ENCODE assay signal across 1 cellular context in genomic region chr14:103519043-103519836, GRCh38.
A peak's percentile ranks its signal among the peaks of the same experiment; 100 is the strongest.
TF ChIP-seq lines count a peak whose summit lies in the region.

No MANE protein-coding gene starts in this region.

TF ChIP-seq in K562, 482 proteins besides CTCF, POLR2A, EP300 and RAD21 (continued from another document and continues in another):
- TF ChIP-seq, protein P1, sequence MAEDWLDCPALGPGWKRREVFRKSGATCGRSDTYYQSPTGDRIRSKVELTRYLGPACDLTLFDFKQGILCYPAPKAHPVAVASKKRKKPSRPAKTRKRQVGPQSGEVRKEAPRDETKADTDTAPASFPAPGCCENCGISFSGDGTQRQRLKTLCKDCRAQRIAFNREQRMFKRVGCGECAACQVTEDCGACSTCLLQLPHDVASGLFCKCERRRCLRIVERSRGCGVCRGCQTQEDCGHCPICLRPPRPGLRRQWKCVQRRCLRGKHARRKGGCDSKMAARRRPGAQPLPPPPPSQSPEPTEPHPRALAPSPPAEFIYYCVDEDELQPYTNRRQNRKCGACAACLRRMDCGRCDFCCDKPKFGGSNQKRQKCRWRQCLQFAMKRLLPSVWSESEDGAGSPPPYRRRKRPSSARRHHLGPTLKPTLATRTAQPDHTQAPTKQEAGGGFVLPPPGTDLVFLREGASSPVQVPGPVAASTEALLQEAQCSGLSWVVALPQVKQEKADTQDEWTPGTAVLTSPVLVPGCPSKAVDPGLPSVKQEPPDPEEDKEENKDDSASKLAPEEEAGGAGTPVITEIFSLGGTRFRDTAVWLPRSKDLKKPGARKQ (CRISPR knock-in tag; IDR thresholded peaks at IDR 0.05), result no peak
- TF ChIP-seq KHSRP (IDR thresholded peaks at IDR 0.05) (no peak), OTX1 (CRISPR knock-in tag; IDR thresholded peaks at IDR 0.05) (no peak), ZNF76 (CRISPR knock-in tag; IDR thresholded peaks at IDR 0.05; ENCODE audit: borderline replicate concordance) (no peak), CHD1 (IDR thresholded peaks at IDR 0.05; ENCODE audit: low read length) (no peak), MAFF (IDR thresholded peaks at IDR 0.05; ENCODE audit: low read length) (no peak), SNRNP70 (optimal IDR thresholded peaks at IDR 0.05; ENCODE audit: low read depth, low read length) (no peak), RBFOX2 (IDR thresholded peaks at IDR 0.05; ENCODE audit: low read depth, low read length) (no peak), NFE2 (IDR thresholded peaks at IDR 0.05; ENCODE audit: low read depth) (no peak), STAT6 (CRISPR knock-in tag; IDR thresholded peaks at IDR 0.05) (no peak), ZNF766 (CRISPR knock-in tag; conservative IDR thresholded peaks at IDR 0.05) (no peak), ZFPM2 (CRISPR knock-in tag; IDR thresholded peaks at IDR 0.05) (no peak), FOXA1 (IDR thresholded peaks at IDR 0.05; ENCODE audit: borderline replicate concordance) (no peak), JUND (IDR thresholded peaks at IDR 0.05; ENCODE audit: borderline replicate concordance, low read depth, low read length) (no peak), JUND (tag; IDR thresholded peaks at IDR 0.05; ENCODE audit: borderline replicate concordance, low read depth, low read length) (no peak), RREB1 (CRISPR knock-in tag; IDR thresholded peaks at IDR 0.05) (no peak), VEZF1 (CRISPR knock-in tag; IDR thresholded peaks at IDR 0.05) (peak; percentile 51; the same call in 1 of the 2 replicates), GTF2F1 (IDR thresholded peaks at IDR 0.05; ENCODE audit: low read depth, low read length) (no peak), SMAD4 (CRISPR knock-in tag; conservative IDR thresholded peaks at IDR 0.05) (no peak), ARHGAP35 (IDR thresholded peaks at IDR 0.05; ENCODE audit: partially characterized antibody) (no peak), HMGN3 (IDR thresholded peaks at IDR 0.05; ENCODE audit: borderline replicate concordance, extremely low read depth, insufficient read length, low read depth, low read length) (no peak)
- TF ChIP-seq, protein P2, sequence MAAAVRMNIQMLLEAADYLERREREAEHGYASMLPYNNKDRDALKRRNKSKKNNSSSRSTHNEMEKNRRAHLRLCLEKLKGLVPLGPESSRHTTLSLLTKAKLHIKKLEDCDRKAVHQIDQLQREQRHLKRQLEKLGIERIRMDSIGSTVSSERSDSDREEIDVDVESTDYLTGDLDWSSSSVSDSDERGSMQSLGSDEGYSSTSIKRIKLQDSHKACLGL (CRISPR knock-in tag; IDR thresholded peaks at IDR 0.05; ENCODE audit: borderline replicate concordance, poor library complexity, severe bottlenecking), result no peak
- TF ChIP-seq, protein P3, sequence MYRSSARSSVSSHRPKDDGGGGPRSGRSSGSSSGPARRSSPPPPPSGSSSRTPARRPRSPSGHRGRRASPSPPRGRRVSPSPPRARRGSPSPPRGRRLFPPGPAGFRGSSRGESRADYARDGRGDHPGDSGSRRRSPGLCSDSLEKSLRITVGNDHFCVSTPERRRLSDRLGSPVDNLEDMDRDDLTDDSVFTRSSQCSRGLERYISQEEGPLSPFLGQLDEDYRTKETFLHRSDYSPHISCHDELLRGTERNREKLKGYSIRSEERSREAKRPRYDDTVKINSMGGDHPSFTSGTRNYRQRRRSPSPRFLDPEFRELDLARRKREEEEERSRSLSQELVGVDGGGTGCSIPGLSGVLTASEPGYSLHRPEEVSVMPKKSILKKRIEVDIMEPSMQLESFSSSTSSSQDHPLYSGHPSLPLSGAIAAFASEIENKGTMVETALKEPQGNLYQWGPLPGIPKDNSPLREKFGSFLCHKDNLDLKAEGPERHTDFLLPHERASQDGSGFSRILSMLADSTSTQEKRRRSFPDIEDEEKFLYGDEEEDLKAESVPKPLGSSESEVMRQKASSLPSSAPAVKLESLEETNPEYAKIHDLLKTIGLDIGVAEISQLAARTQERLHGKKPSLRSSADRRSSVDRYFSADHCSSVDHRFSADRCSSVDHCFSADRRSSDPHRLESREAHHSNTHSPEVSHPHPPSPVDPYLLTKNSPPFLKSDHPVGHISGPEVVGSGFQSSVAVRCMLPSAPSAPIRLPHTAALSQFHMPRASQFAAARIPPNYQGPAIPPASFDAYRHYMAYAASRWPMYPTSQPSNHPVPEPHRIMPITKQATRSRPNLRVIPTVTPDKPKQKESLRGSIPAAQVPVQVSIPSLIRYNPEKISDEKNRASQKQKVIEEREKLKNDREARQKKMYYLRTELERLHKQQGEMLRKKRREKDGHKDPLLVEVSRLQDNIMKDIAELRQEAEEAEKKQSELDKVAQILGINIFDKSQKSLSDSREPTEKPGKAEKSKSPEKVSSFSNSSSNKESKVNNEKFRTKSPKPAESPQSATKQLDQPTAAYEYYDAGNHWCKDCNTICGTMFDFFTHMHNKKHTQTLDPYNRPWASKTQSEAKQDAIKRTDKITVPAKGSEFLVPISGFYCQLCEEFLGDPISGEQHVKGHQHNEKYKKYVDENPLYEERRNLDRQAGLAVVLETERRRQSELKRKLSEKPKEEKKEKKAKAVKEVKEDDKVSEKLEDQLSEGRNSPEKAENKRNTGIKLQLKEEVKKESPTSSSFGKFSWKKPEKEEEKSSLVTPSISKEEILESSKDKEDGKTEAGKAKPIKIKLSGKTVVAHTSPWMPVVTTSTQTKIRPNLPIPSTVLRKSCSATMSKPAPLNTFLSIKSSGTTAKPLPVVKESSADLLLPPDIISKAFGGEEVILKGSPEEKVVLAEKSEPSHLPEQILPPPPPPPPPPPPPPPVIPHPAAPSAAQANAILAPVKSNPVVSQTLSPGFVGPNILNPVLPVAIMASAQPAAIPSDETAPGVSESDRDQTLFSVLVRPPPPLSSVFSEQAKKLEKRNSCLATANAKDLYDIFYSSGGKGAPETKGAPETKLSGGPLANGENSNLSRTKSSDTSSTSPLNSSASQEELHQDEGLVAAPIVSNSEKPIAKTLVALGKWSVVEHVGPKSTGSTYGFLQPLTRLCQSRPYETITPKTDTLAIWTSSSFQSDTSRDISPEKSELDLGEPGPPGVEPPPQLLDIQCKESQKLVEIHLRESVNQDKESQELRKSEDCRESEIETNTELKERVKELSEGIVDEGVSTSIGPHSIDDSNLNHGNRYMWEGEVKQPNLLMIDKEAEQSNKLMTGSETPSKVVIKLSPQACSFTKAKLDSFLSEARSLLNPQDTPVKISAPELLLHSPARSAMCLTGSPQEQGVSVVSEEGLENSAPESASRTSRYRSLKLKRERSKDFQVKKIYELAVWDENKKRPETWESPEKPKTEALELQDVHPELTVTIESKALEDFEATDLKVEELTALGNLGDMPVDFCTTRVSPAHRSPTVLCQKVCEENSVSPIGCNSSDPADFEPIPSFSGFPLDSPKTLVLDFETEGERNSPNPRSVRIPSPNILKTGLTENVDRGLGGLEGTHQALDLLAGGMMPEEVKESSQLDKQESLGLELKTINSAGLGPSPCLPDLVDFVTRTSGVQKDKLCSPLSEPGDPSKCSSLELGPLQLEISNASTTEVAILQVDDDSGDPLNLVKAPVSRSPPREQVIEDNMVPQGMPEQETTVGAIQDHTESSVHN (IDR thresholded peaks at IDR 0.05; ENCODE audit: borderline replicate concordance in 1 of 2, low read depth in 1 of 2), result no peak
- TF ChIP-seq, protein P4, sequence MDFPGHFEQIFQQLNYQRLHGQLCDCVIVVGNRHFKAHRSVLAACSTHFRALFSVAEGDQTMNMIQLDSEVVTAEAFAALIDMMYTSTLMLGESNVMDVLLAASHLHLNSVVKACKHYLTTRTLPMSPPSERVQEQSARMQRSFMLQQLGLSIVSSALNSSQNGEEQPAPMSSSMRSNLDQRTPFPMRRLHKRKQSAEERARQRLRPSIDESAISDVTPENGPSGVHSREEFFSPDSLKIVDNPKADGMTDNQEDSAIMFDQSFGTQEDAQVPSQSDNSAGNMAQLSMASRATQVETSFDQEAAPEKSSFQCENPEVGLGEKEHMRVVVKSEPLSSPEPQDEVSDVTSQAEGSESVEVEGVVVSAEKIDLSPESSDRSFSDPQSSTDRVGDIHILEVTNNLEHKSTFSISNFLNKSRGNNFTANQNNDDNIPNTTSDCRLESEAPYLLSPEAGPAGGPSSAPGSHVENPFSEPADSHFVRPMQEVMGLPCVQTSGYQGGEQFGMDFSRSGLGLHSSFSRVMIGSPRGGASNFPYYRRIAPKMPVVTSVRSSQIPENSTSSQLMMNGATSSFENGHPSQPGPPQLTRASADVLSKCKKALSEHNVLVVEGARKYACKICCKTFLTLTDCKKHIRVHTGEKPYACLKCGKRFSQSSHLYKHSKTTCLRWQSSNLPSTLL (IDR thresholded peaks at IDR 0.05), result no peak
- TF ChIP-seq, protein P5, sequence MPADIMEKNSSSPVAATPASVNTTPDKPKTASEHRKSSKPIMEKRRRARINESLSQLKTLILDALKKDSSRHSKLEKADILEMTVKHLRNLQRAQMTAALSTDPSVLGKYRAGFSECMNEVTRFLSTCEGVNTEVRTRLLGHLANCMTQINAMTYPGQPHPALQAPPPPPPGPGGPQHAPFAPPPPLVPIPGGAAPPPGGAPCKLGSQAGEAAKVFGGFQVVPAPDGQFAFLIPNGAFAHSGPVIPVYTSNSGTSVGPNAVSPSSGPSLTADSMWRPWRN (IDR thresholded peaks at IDR 0.05; ENCODE audit: low read depth), result no peak
- TF ChIP-seq, protein P6, sequence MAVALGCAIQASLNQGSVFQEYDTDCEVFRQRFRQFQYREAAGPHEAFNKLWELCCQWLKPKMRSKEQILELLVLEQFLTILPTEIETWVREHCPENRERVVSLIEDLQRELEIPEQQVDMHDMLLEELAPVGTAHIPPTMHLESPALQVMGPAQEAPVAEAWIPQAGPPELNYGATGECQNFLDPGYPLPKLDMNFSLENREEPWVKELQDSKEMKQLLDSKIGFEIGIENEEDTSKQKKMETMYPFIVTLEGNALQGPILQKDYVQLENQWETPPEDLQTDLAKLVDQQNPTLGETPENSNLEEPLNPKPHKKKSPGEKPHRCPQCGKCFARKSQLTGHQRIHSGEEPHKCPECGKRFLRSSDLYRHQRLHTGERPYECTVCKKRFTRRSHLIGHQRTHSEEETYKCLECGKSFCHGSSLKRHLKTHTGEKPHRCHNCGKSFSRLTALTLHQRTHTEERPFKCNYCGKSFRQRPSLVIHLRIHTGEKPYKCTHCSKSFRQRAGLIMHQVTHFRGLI (CRISPR knock-in tag; IDR thresholded peaks at IDR 0.05), result no peak
